ENCODE assay signal across 9 cellular contexts in genomic region chr6:38997128-38997761, GRCh38. TPM values are rescaled to one million over a fixed set of nuclear protein-coding genes. Genes with fewer than 3 reads are reported as not detected.
DNase-seq lines count a peak whose midpoint lies in the region; ATAC-seq and TF ChIP-seq lines count a peak whose summit lies in the region.
"Had no signal": no experiment of that assay in that cellular context is flagged by ENCODE, and none has a peak within 500 bp of the region (broad histone marks: within the 10 kb centered on the region; RNA-seq: fewer than 3 reads in every experiment).

No MANE protein-coding gene starts in this region.

- no peaks in the 10 kb centered on the region for H3K36me3 Mint-ChIP-seq in activated CD4-positive, alpha-beta T cell treated with anti-CD3 and anti-CD28 coated beads, Interleukin-2, amount 10 ng/mL, durations not matched to agents 24 days and 14 days (ENCODE audit: low read depth)

- H3K9me3 Mint-ChIP-seq in activated CD4-positive, alpha-beta T cell treated with anti-CD3 and anti-CD28 coated beads, Interleukin-2, amount 10 ng/mL, durations not matched to agents 24 days and 14 days = no peaks in the 10 kb centered on the region

- H3K4me1 Mint-ChIP-seq in activated CD4-positive, alpha-beta T cell treated with anti-CD3 and anti-CD28 coated beads, Interleukin-2, amount 10 ng/mL, durations not matched to agents 24 days and 14 days = no peaks in the 10 kb centered on the region

- H3K27me3 Mint-ChIP-seq in activated CD4-positive, alpha-beta T cell treated with anti-CD3 and anti-CD28 coated beads, Interleukin-2, amount 10 ng/mL, durations not matched to agents 24 days and 14 days = peaks cover 41% of the 10 kb centered on the region

- peak; percentile 14 for DNase-seq in GDM1 (lab: John Stamatoyannopoulos, UW)
- DNase-seq in M059J (ENCODE audit: low read depth) = peak; percentile 9
- DNase-seq in activated CD4-positive, alpha-beta T cell treated with anti-CD3 and anti-CD28 coated beads, Interleukin-2, amount 10 ng/mL, durations not matched to agents 24 days and 14 days = peak; percentile 69
- peak in 1 of 2 donors; percentile 2 for DNase-seq in foreskin fibroblast
- DNase-seq in stimulated activated CD4-positive, alpha-beta T cell treated with anti-CD3 and anti-CD28 coated beads, Interleukin-2, amount 100 ng/mL, for 48 hours = peak; percentile 24 to 34
- DNase-seq in NCI-H2171 (lab: John Stamatoyannopoulos, UW) = no peak

- no peak overlapping the region for H3K4me3 Mint-ChIP-seq in activated CD4-positive, alpha-beta T cell treated with anti-CD3 and anti-CD28 coated beads, Interleukin-2, amount 10 ng/mL, durations not matched to agents 24 days and 14 days

- no peak overlapping the region for H3K27ac Mint-ChIP-seq in activated CD4-positive, alpha-beta T cell treated with anti-CD3 and anti-CD28 coated beads, Interleukin-2, amount 10 ng/mL, durations not matched to agents 24 days and 14 days

- ATAC-seq in HG03354 (IDR thresholded peaks at IDR 0.05; ENCODE audit: poor library complexity, severe bottlenecking, unreplicated experiment) (no peak), HG03442 (IDR thresholded peaks at IDR 0.05; ENCODE audit: unreplicated experiment) (no peak)

- intact Hi-C loops in activated CD4-positive, alpha-beta T cell treated with anti-CD3 and anti-CD28 coated beads, Interleukin-2, amount 10 ng/mL, durations not matched to agents 24 days and 14 days (cut with micrococcal nuclease) = loop anchor here (5.0 kb wide), 1 partner anchor 305 kb away; no protein-coding TSS in a partner anchor

- H3K4me3 ChIP-seq in foreskin fibroblast (ENCODE audit: low read depth in 1 of 2, low read length in 2 of 2) = no peak overlapping the region

- peak; percentile 51 for TF ChIP-seq CTCF in foreskin fibroblast (IDR thresholded peaks at IDR 0.05; ENCODE audit: low read depth, low read length)

RNA-seq across cellular contexts. Expression of gene GLP1R, which starts 51.3 kb away (rescaled TPM):
- not detected in 2 replicates for total RNA-seq in M059J (2014; rRNA removed; shearing (Covaris generic))
- total RNA-seq in activated CD4-positive, alpha-beta T cell treated with anti-CD3 and anti-CD28 coated beads, Interleukin-2, amount 10 ng/mL, durations not matched to agents 24 days and 14 days = 0.09 TPM in 2 replicates
- total RNA-seq: skeletal muscle tissue had no signal
